In the genomic region with DNA sequence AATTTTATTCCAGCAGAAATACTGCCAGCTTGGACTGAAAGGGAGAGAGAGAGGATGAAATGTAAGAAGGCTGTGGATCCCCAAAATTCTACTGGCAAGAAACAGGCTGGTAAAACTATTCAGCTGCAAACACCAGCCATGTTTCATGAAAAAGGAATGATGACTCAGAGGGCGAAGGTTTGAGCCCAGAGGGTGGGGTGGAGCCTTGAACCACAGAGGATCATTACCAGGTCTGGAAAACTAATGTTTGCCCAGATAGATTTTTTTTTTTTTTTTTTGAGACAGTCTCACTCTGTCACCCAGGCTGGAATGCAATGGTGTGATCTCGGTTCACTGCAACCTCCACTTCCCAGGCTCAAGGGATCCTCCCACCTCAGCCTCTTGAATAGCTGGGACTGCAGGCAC, we compare ENCODE assay signal across 10 cellular contexts. TPM values are rescaled to one million over a fixed set of nuclear protein-coding genes. Genes with fewer than 3 reads are reported as not detected.
DNase-seq lines count a peak whose midpoint lies in the region; ATAC-seq, FAIRE-seq and TF ChIP-seq lines count a peak whose summit lies in the region.
"Had no signal": no experiment of that assay in that cellular context is flagged by ENCODE, and none has a peak within 500 bp of the region (broad histone marks: within the 10 kb centered on the region; RNA-seq: fewer than 3 reads in every experiment).

No MANE protein-coding gene starts in this region.

- H3K9me3 ChIP-seq in AG04450 (ENCODE audit: control insufficient read depth, insufficient read depth, low read length) (no peaks in the 10 kb centered on the region; the same call in 1 of the 2 replicates), adrenal gland (replicated peaks in 1 of 3) (no peaks in the 10 kb centered on the region)

- WGBS in adrenal gland, 4 donors: 57 to 80% (median 70%) methylated on average over 2 of the region's 2 CpGs

- no peak overlapping the region for H3K27ac ChIP-seq in AG04450 (ENCODE audit: low read depth, low read length)
- no peak overlapping the region for H3K27ac ChIP-seq in adrenal gland
- no peak overlapping the region for H3K27ac ChIP-seq in substantia nigra (ENCODE audit: low read depth, low read length, poor library complexity, severe bottlenecking)

- TF ChIP-seq POLR2A in adrenal gland (IDR thresholded peaks at IDR 0.05): no peak

- intact Hi-C loops in adrenal gland (cut with DNase I): no loop called here
- intact Hi-C loops in head of caudate nucleus (cut with DNase I): no loop called here

- CTCF ChIA-PET in AG04450 (lab: Charles Lee): no interaction called here

- FAIRE-seq in HTR-8/SVneo (lab: Jason Lieb, UNC): no peak

- no peaks in the 10 kb centered on the region for H3K4me1 ChIP-seq in adrenal gland (replicated peaks in 1 of 2)

- no peak for ATAC-seq in GM18519 (IDR thresholded peaks at IDR 0.05; ENCODE audit: low FRiP score, unreplicated experiment)
- ATAC-seq: activated T-cell treated with anti-CD3 and anti-CD28 coated beads, Interleukin-2, amount 50 U/mL, for 4 hours had no signal

- DNase-seq in AG04450 (ENCODE audit: low read depth, low spot score) (peak; percentile 46), HTR-8/SVneo (ENCODE audit: insufficient read length, low spot score) (peak; percentile 57), adrenal gland (peak in 5 of 7 donors; percentile 11 to 28 (median 26)), kidney epithelial cell (ENCODE audit: low read depth) (peak; percentile 82), medulla oblongata (ENCODE audit: extremely low spot score) (no peak), substantia nigra (lab: John Stamatoyannopoulos, UW) (no peak), head of caudate nucleus (no peak)
- DNase-seq: activated T-cell treated with anti-CD3 and anti-CD28 coated beads, Interleukin-2, amount 50 U/mL, for 4 hours; effector CD4-positive, alpha-beta T cell had no signal

- H3K4me3 ChIP-seq in AG04450 (ENCODE audit: low read depth, low read length): no peak overlapping the region
- H3K4me3 ChIP-seq in adrenal gland: no peak overlapping the region
- no peak overlapping the region for H3K4me3 ChIP-seq in kidney epithelial cell (ENCODE audit: low read depth, low read length)

- POLR2A ChIA-PET in AG04450 (lab: Yijun Ruan, JAX): interaction anchor here (0.7 kb wide), 2 partner anchors 34 to 44 kb away, joined by 4 to 5 read pairs; no protein-coding TSS in a partner anchor

- TF ChIP-seq CTCF in AG04450 (IDR thresholded peaks at IDR 0.05; ENCODE audit: low read depth, low read length) (no peak), adrenal gland (IDR thresholded peaks at IDR 0.05) (no peak), kidney epithelial cell (IDR thresholded peaks at IDR 0.05; ENCODE audit: insufficient read depth, low read length, poor library complexity, severe bottlenecking) (no peak)

- H3K36me3 ChIP-seq in adrenal gland (replicated peaks in 1 of 2) (no peaks in the 10 kb centered on the region), kidney epithelial cell (ENCODE audit: control insufficient read depth, insufficient read depth, low read length) (no peaks in the 10 kb centered on the region)

- peaks cover 3% of the 10 kb centered on the region for H3K27me3 ChIP-seq in AG04450 (ENCODE audit: control insufficient read depth, insufficient read depth, low read length)
- no peaks in the 10 kb centered on the region for H3K27me3 ChIP-seq in adrenal gland
- H3K27me3 ChIP-seq in kidney epithelial cell (ENCODE audit: control insufficient read depth, insufficient read depth, low read length): no peaks in the 10 kb centered on the region

RNA-seq across cellular contexts. Expression of a gene that starts 41.7 kb away (rescaled TPM):
- polyA plus RNA-seq in AG04450 (2011; rRNA removed) (10.3 and 13.1 TPM in 2 replicates), adrenal gland (1 to 10 TPM; 7.8 to 10.0 (median 7.9) TPM)
- 22.8 and 32.2 TPM in 2 replicates for polyA minus RNA-seq in AG04450 (2011; rRNA and poly(A)+ RNA removed)
- total RNA-seq in adrenal gland (10 to 100 TPM in 5 of 8 donors, 1 to 10 TPM in 3; 7.7 to 16.0 (median 10.8) TPM), kidney epithelial cell (7.1 and 9.3 TPM in 2 replicates)

Comparison
In these comparisons a context has a peak if more than half of its experiments do, and no peak if none do; other contexts are left out.
1. DNase-seq: peak in AG04450 (single experiment), HTR-8/SVneo (single experiment), adrenal gland (5 of 7) and kidney epithelial cell (single experiment); none in medulla oblongata (single experiment), substantia nigra (0 of 49) and head of caudate nucleus (0 of 42).